21 cellular contexts compared by ENCODE assay signal in genomic region chr2:130911996-130912395, GRCh38.
"Had no signal": no experiment of that assay in that cellular context is flagged by ENCODE, and none has a peak within 500 bp of the region (broad histone marks: within the 10 kb centered on the region; RNA-seq: fewer than 3 reads in every experiment).

No MANE protein-coding gene starts in this region.

- H3K4me1 ChIP-seq: adrenal gland, right atrium auricular region had no signal

- H3K36me3 ChIP-seq: adrenal gland, right atrium auricular region had no signal

- ATAC-seq: activated CD8-positive, alpha-beta T cell treated with anti-CD3 and anti-CD28 coated beads, Interleukin-2, amount 10 ng/mL, durations not matched to agents 7 days and 5 days; effector memory CD8-positive, alpha-beta T cell; left ventricle myocardium superior had no signal

- H3K4me3 ChIP-seq: adrenal gland, right atrium auricular region had no signal

- FAIRE-seq: islet of Langerhans, TTC549 had no signal

- H3K36me3 Mint-ChIP-seq: activated naive CD4-positive, alpha-beta T cell treated with anti-CD3 and anti-CD28 coated beads, Interleukin-2, amount 50 U/mL, for 24 hours had no signal

- H3K4me1 Mint-ChIP-seq: activated CD4-positive, alpha-beta T cell treated with anti-CD3 and anti-CD28 coated beads, Interleukin-2, amount 10 ng/mL, durations not matched to agents 24 days and 14 days; activated naive CD4-positive, alpha-beta T cell treated with anti-CD3 and anti-CD28 coated beads, Interleukin-2, amount 50 U/mL, for 24 hours; nephron had no signal

- H3K27ac ChIP-seq: adrenal gland, right atrium auricular region had no signal

- H3K9me3 Mint-ChIP-seq: activated CD4-positive, alpha-beta T cell treated with anti-CD3 and anti-CD28 coated beads, Interleukin-2, amount 10 ng/mL, durations not matched to agents 24 days and 14 days; activated naive CD4-positive, alpha-beta T cell treated with anti-CD3 and anti-CD28 coated beads, Interleukin-2, amount 50 U/mL, for 24 hours; effector memory CD8-positive, alpha-beta T cell; nephron had no signal

- DNase-seq: activated CD4-positive, alpha-beta T cell treated with anti-CD3 and anti-CD28 coated beads, Interleukin-2, amount 10 ng/mL, durations not matched to agents 24 days and 14 days; activated CD4-positive, CD25-positive, alpha-beta regulatory T cell; activated CD8-positive, alpha-beta memory T cell treated with anti-CD3 and anti-CD28 coated beads, Interleukin-2, amount 50 U/mL, for 4 hours; activated CD8-positive, alpha-beta T cell treated with anti-CD3 and anti-CD28 coated beads, Interleukin-2, amount 10 ng/mL, durations not matched to agents 7 days and 5 days; activated effector memory CD4-positive, alpha-beta T cell treated with anti-CD3 and anti-CD28 coated beads, Interleukin-2, amount 50 U/mL, for 16 hours; activated T-cell treated with anti-CD3 and anti-CD28 coated beads, Interleukin-2, amount 50 U/mL, for 48 hours; adrenal gland; central memory CD4-positive, alpha-beta T cell; cortex of kidney; effector memory CD8-positive, alpha-beta T cell; left ventricle myocardium superior; mesendoderm; occipital lobe; stimulated activated CD4-positive, alpha-beta T cell treated with anti-CD3 and anti-CD28 coated beads, Interleukin-4, amount 100 ng/mL, for 24 hours; stimulated activated naive CD4-positive, alpha-beta T cell treated with Interleukin-2 at 50 U/mL for 16 hours had no signal

- H3K27ac Mint-ChIP-seq: activated CD4-positive, alpha-beta T cell treated with anti-CD3 and anti-CD28 coated beads, Interleukin-2, amount 10 ng/mL, durations not matched to agents 24 days and 14 days; activated CD8-positive, alpha-beta T cell treated with anti-CD3 and anti-CD28 coated beads, Interleukin-2, amount 10 ng/mL, durations not matched to agents 7 days and 5 days; activated naive CD4-positive, alpha-beta T cell treated with anti-CD3 and anti-CD28 coated beads, Interleukin-2, amount 50 U/mL, for 24 hours; effector memory CD8-positive, alpha-beta T cell; nephron; progenitor cell of endocrine pancreas had no signal

- H3K9me3 ChIP-seq: adrenal gland, right atrium auricular region had no signal

- H3K4me3 Mint-ChIP-seq: activated CD4-positive, alpha-beta T cell treated with anti-CD3 and anti-CD28 coated beads, Interleukin-2, amount 10 ng/mL, durations not matched to agents 24 days and 14 days; activated CD8-positive, alpha-beta T cell treated with anti-CD3 and anti-CD28 coated beads, Interleukin-2, amount 10 ng/mL, durations not matched to agents 7 days and 5 days; activated naive CD4-positive, alpha-beta T cell treated with anti-CD3 and anti-CD28 coated beads, Interleukin-2, amount 50 U/mL, for 24 hours; effector memory CD8-positive, alpha-beta T cell; nephron had no signal
